23 cellular contexts compared by ENCODE assay signal in the genomic region with DNA sequence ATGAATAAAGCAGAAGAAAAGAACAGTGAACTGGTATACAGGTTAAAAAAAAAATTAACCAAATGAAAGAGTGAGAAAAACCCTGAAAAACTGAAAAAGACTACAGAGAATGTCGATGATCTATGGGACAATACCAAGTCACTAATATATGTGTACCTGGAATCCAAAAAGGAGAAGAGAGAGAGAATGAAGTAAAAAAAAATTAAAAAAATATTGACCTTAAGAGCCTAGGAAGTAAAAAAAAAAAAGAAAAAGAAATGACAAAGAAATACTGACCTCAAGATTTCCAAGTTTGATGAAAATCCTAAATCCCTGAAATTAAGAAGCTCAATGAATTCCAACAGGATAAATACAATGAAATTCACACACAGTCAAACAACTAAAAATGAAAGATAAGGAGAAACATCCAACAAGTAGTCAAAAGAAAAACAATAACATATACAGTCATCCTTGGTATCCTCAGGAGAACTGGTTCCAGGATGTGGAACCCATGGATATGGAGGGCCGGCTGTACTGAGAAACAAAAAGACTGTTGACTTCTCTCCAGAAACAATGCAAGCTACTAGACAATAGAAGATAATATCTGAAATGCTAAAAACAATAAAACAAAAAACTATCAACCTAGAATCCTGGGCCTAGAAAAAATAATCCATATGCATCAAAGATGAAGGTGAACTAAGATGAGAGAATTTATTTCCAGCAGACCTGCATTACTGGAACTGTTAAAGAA. TPM values are rescaled to one million over a fixed set of nuclear protein-coding genes. Genes with fewer than 3 reads are reported as not detected.
"Had no signal": no experiment of that assay in that cellular context is flagged by ENCODE, and none has a peak within 500 bp of the region (broad histone marks: within the 10 kb centered on the region; RNA-seq: fewer than 3 reads in every experiment).

No MANE protein-coding gene starts in this region.

- H3K4me3 Mint-ChIP-seq: activated CD4-positive, alpha-beta memory T cell treated with anti-CD3 and anti-CD28 coated beads for 36 hours; neural crest cell had no signal

- H3K4me1 Mint-ChIP-seq: neural crest cell had no signal

- ATAC-seq: esophagus mucosa, gastrocnemius medialis, sciatic nerve had no signal

- H3K4me1 ChIP-seq: adrenal gland, ascending aorta, gastrocnemius medialis, thyroid gland had no signal

- H3K9me3 ChIP-seq: adrenal gland, ascending aorta, gastrocnemius medialis, thyroid gland had no signal

- H3K4me3 ChIP-seq: adrenal gland, ascending aorta, gastrocnemius medialis, left ventricle myocardium inferior, thyroid gland had no signal

- H3K27me3 ChIP-seq: adrenal gland, ascending aorta, gastrocnemius medialis, thyroid gland had no signal

- H3K27me3 Mint-ChIP-seq: activated CD4-positive, alpha-beta memory T cell treated with anti-CD3 and anti-CD28 coated beads for 36 hours had no signal

- H3K9me3 Mint-ChIP-seq: activated CD4-positive, alpha-beta memory T cell treated with anti-CD3 and anti-CD28 coated beads for 36 hours had no signal

- DNase-seq: activated CD4-positive, alpha-beta memory T cell treated with anti-CD3 and anti-CD28 coated beads for 36 hours; activated CD4-positive, alpha-beta T cell treated with anti-CD3 and anti-CD28 coated beads for 48 hours; activated effector memory CD4-positive, alpha-beta T cell treated with anti-CD3 and anti-CD28 coated beads, Interleukin-2, amount 50 U/mL, for 16 hours; activated naive CD4-positive, alpha-beta T cell treated with anti-CD3 and anti-CD28 coated beads, Interleukin-2, amount 50 U/mL, for 16 hours; adrenal gland; central memory CD4-positive, alpha-beta T cell; dermis blood vessel endothelial cell; effector CD8-positive, alpha-beta T cell; gastrocnemius medialis; hippocampal formation; left ventricle myocardium inferior; occipital lobe; stimulated activated CD4-positive, alpha-beta T cell treated with anti-CD3 and anti-CD28 coated beads, Interleukin-4, amount 100 ng/mL, for 1 hour; stimulated activated naive CD4-positive, alpha-beta T cell treated with Interleukin-2 at 50 U/mL for 16 hours; T1000; thyroid gland had no signal

- H3K27ac ChIP-seq: adrenal gland, ascending aorta, gastrocnemius medialis, left ventricle myocardium inferior, thyroid gland had no signal

- H3K27ac Mint-ChIP-seq: activated CD4-positive, alpha-beta memory T cell treated with anti-CD3 and anti-CD28 coated beads for 36 hours had no signal

RNA-seq across cellular contexts. Expression of gene SERPIND1, which starts 33.5 kb away (rescaled TPM):
- total RNA-seq: activated CD4-positive, alpha-beta memory T cell treated with anti-CD3 and anti-CD28 coated beads for 36 hours; ascending aorta; dermis blood vessel endothelial cell; mononuclear cell; myocyte; neural crest cell; T-helper 1 cell treated with Interleukin-12 subunit alpha and Interleukin-12 subunit beta and Interleukin-4 antibody, amounts not matched to agents 30 ng/mL and 1 ng/mL, for 36 hours had no signal
